ENCODE assay signal across 5 cellular contexts in genomic region chr1:199056721-199057120, GRCh38.
"Had no signal": no experiment of that assay in that cellular context is flagged by ENCODE, and none has a peak within 500 bp of the region (broad histone marks: within the 10 kb centered on the region; RNA-seq: fewer than 3 reads in every experiment).

No MANE protein-coding gene starts in this region.

- ATAC-seq: GM23338, K562 had no signal

- H3K4me2 ChIP-seq: GM23338 had no signal

- H3K4me3 ChIP-seq: GM23338, K562 had no signal

- H3K9me3 Mint-ChIP-seq: GM23338, H9 had no signal

- DNase-seq: H9, HCEC 1CT, IMR-90 had no signal

- H3K27ac Mint-ChIP-seq: GM23338, H9 had no signal

- H2AFZ ChIP-seq: GM23338 had no signal

- H3K4me3 Mint-ChIP-seq: GM23338, H9 had no signal

- H3K4me1 Mint-ChIP-seq: GM23338 had no signal
